8 cellular contexts compared by ENCODE assay signal in genomic region chr2:208025814-208026184, GRCh38. TPM values are rescaled to one million over a fixed set of nuclear protein-coding genes. Genes with fewer than 3 reads are reported as not detected.
A peak's percentile ranks its signal among the peaks of the same experiment; 100 is the strongest.
DNase-seq lines count a peak whose midpoint lies in the region; ATAC-seq and TF ChIP-seq lines count a peak whose summit lies in the region.

No MANE protein-coding gene starts in this region.

- peak; percentile 1 to 35 (median 11) for DNase-seq in CD4-positive, alpha-beta T cell
- DNase-seq in NCI-H345 (lab: John Stamatoyannopoulos, UW), result peak; percentile 51
- DNase-seq in activated naive CD8-positive, alpha-beta T cell treated with anti-CD3 and anti-CD28 coated beads for 36 hours, result peak; percentile 43
- no peak for DNase-seq in hepatocyte (ENCODE audit: low spot score)
- peak; percentile 68 for DNase-seq in stimulated activated CD4-positive, alpha-beta T cell treated with anti-CD3 and anti-CD28 coated beads, Interleukin-15, amount 100 ng/mL, for 24 hours

- H3K9me3 Mint-ChIP-seq in CD4-positive, alpha-beta T cell, result no peaks in the 10 kb centered on the region
- peaks cover 3% of the 10 kb centered on the region for H3K9me3 Mint-ChIP-seq in activated naive CD8-positive, alpha-beta T cell treated with anti-CD3 and anti-CD28 coated beads for 36 hours

- H3K27me3 Mint-ChIP-seq in CD4-positive, alpha-beta T cell, result no peaks in the 10 kb centered on the region
- no peaks in the 10 kb centered on the region for H3K27me3 Mint-ChIP-seq in activated naive CD8-positive, alpha-beta T cell treated with anti-CD3 and anti-CD28 coated beads for 36 hours

- H3K4me2 ChIP-seq in hepatocyte, result peak overlapping the region; percentile 84

- intact Hi-C loops in CD4-positive, alpha-beta T cell (cut with DNase I, micrococcal nuclease), result loop anchor here (5.0 to 10.0 kb wide), 5 partner anchors 227 to 1263 kb away; partner anchors contain the start of genes CCNYL1 (in 1 of the 2), CREB1 (in 1 of the 2) and METTL21A (in 1 of the 2)

- no peaks in the 10 kb centered on the region for H3K36me3 ChIP-seq in hepatocyte (replicated peaks; ENCODE audit: insufficient read depth, low read depth)

- no peaks in the 10 kb centered on the region for H3K9me2 ChIP-seq in hepatocyte (replicated peaks; ENCODE audit: insufficient read depth)

- H3K4me1 ChIP-seq in hepatocyte (ENCODE audit: insufficient read depth), result peaks cover 12% of the 10 kb centered on the region

- POLR2A ChIA-PET in CD4-positive, alpha-beta T cell (lab: Charles Lee), result interaction anchor here (0.8 to 3.2 kb wide), 8 partner anchors 11 to 1261 kb away, joined by 3 to 19 read pairs (median 4); partner anchors contain the start of genes CCNYL1, CREB1, FASTKD2 and MDH1B

- TF ChIP-seq CTCF in CD4-positive, alpha-beta T cell (IDR thresholded peaks at IDR 0.05), result no peak
- TF ChIP-seq CTCF in hepatocyte (IDR thresholded peaks at IDR 0.05; ENCODE audit: poor library complexity), result no peak

- CTCF ChIA-PET in CD4-positive, alpha-beta T cell (lab: Charles Lee), result interaction anchor here (1.3 kb wide), 1 partner anchor 400 kb away, joined by 5 read pairs; the partner anchor contains the start of gene METTL21A

- H4K20me1 ChIP-seq in hepatocyte (ENCODE audit: insufficient read depth, poor library complexity, severe bottlenecking), result no peaks in the 10 kb centered on the region

- 85% methylated on average over 10 of the region's 10 CpGs for WGBS in hepatocyte (ENCODE audit: low lambda C conversion rate, missing lambda C conversion rate)

- no peak overlapping the region for H3K4me3 ChIP-seq in hepatocyte

- peak overlapping the region; percentile 92 for H3K27ac Mint-ChIP-seq in CD4-positive, alpha-beta T cell
- H3K27ac Mint-ChIP-seq in activated naive CD8-positive, alpha-beta T cell treated with anti-CD3 and anti-CD28 coated beads for 36 hours, result peak overlapping the region; percentile 91

- peaks cover 8% of the 10 kb centered on the region for H3K36me3 Mint-ChIP-seq in CD4-positive, alpha-beta T cell (ENCODE audit: low read depth)
- no peaks in the 10 kb centered on the region for H3K36me3 Mint-ChIP-seq in activated naive CD8-positive, alpha-beta T cell treated with anti-CD3 and anti-CD28 coated beads for 36 hours

- no peaks in the 10 kb centered on the region for H3K9me3 ChIP-seq in CD4-positive, alpha-beta T cell (ENCODE audit: control insufficient read depth, low read length)
- H3K9me3 ChIP-seq in hepatocyte (ENCODE audit: low read depth), result no peaks in the 10 kb centered on the region

- peak; percentile 45 for ATAC-seq in CD4-positive, alpha-beta T cell (ENCODE audit: poor library complexity)
- ATAC-seq in GM21576 (IDR thresholded peaks at IDR 0.05; ENCODE audit: unreplicated experiment) (peak; percentile 18), HG03565 (IDR thresholded peaks at IDR 0.05; ENCODE audit: unreplicated experiment) (no peak), GM21786 (IDR thresholded peaks at IDR 0.05; ENCODE audit: unreplicated experiment) (no peak)

- peaks cover 21% of the 10 kb centered on the region for H3K4me1 Mint-ChIP-seq in CD4-positive, alpha-beta T cell (ENCODE audit: low read depth)
- H3K4me1 Mint-ChIP-seq in activated naive CD8-positive, alpha-beta T cell treated with anti-CD3 and anti-CD28 coated beads for 36 hours, result peaks cover 15% of the 10 kb centered on the region

- peak overlapping the region; percentile 96 for H2AFZ ChIP-seq in hepatocyte

- peaks cover 40% of the 10 kb centered on the region for H3K79me2 ChIP-seq in hepatocyte

- H3K4me3 Mint-ChIP-seq in CD4-positive, alpha-beta T cell, result peak overlapping the region; percentile 89
- peak overlapping the region; percentile 90 for H3K4me3 Mint-ChIP-seq in activated naive CD8-positive, alpha-beta T cell treated with anti-CD3 and anti-CD28 coated beads for 36 hours

- peak overlapping the region; percentile 63 for H3K27ac ChIP-seq in CD4-positive, alpha-beta T cell (ENCODE audit: low read depth, low read length)
- H3K27ac ChIP-seq in hepatocyte, result peak overlapping the region; percentile 87

- no peaks in the 10 kb centered on the region for H3K27me3 ChIP-seq in CD4-positive, alpha-beta T cell (ENCODE audit: control insufficient read depth, insufficient read depth, low read length)
- no peaks in the 10 kb centered on the region for H3K27me3 ChIP-seq in hepatocyte

RNA-seq across cellular contexts. Expression of gene PLEKHM3, which starts 0.5 kb away (rescaled TPM):
- total RNA-seq in CD4-positive, alpha-beta T cell, result 10 to 100 TPM; 11.3 to 11.6 TPM
- 1 to 10 TPM; 4.5 to 4.8 TPM for total RNA-seq in activated naive CD8-positive, alpha-beta T cell treated with anti-CD3 and anti-CD28 coated beads for 36 hours
- total RNA-seq in hepatocyte, result 11.1 and 14.3 TPM in 2 replicates
- polyA plus RNA-seq in hepatocyte, result 4.2 and 7.2 TPM in 2 replicates

Comparison
In these comparisons a context has a peak if more than half of its experiments do, and no peak if none do; other contexts are left out.
1. ATAC-seq: peak in CD4-positive, alpha-beta T cell (single experiment) and GM21576 (single experiment); none in HG03565 (single experiment) and GM21786 (single experiment).